8 cellular contexts compared by ENCODE assay signal in the genomic region with DNA sequence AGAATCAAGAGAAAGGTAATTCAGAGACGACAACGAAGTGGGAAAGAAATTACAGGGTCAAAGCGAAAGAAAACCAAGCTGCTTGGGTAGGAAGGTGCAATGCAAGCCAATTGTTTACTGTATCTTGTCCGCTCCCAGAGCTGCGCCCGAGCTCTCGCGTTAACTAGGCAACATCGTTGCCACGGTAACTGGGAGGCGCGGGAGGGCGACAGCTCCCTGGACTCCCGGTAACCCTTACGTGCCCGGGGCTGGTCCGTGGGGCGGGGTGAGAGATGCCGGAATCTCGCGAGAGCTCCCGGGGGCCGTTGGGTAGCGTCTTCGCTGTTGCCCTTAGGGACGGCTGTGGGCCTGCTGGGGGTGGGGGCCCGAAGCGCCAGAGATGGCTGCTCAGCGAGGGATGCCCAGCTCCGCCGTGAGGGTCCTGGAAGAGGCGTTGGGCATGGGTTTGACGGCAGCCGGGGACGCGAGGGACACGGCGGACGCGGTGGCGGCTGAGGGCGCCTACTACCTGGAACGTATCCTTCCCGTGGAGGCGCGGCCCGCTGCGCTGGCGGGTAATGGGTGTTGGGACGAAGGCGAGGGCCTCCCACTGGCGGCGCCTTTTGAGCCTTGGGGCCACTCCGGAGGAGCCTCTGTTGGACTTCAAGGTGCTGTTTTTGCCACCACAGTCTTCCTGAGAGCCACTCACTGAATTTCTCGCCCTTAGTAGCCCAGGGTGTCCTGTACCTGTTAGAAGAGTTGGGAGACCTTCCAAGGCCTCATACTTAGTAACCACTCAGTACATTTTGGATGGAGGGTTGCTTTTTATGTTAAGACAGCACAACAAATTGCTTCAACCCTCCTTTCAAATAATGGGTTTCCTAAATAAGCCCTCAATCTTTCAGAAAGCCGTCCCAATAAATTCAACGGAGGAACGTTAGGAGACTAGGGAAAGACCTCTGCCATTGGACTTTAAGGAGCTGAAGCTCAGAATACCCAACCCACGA. TPM values are rescaled to one million over a fixed set of nuclear protein-coding genes. Genes with fewer than 3 reads are reported as not detected.
DNase-seq lines count a peak whose midpoint lies in the region; ATAC-seq and TF ChIP-seq lines count a peak whose summit lies in the region.

A gene (plus strand): TSS at position 360 of the 986 bp plus-strand sequence.

- peak; percentile 100 for ATAC-seq in GM21717 (IDR thresholded peaks at IDR 0.05; ENCODE audit: unreplicated experiment)

- peak within 1 kb of the TSS; percentile 82 for H3K4me3 ChIP-seq in SJCRH30
- peak within 1 kb of the TSS; percentile 51 to 52 for H3K4me3 ChIP-seq in neutrophil (ENCODE audit: low read depth in 1 of 2, low read length in 1 of 2)

- no peak for TF ChIP-seq CTCF in neutrophil (IDR thresholded peaks at IDR 0.05)
- TF ChIP-seq CTCF in subcutaneous adipose tissue (IDR thresholded peaks at IDR 0.05; ENCODE audit: low read depth): no peak

- H3K27me3 ChIP-seq in SJCRH30 (no peaks in the 10 kb centered on the region), neutrophil (peaks cover 19% of the 10 kb centered on the region)

- H3K4me1 ChIP-seq in SJCRH30: no peaks in the 10 kb centered on the region; the same call in 1 of the 2 replicates
- H3K4me1 ChIP-seq in neutrophil (ENCODE audit: control insufficient read depth in 1 of 2, insufficient read depth in 1 of 2, low read depth in 1 of 2, low read length in 1 of 2): peaks cover 2 to 8% of the 10 kb centered on the region in 2 experiments

- H3K36me3 ChIP-seq in SJCRH30 (no peaks in the 10 kb centered on the region), neutrophil (no peaks in the 10 kb centered on the region)

- H3K9me3 ChIP-seq in SJCRH30 (replicated peaks): no peaks in the 10 kb centered on the region; the same call in 1 of the 2 replicates
- H3K9me3 ChIP-seq in neutrophil: no peaks in the 10 kb centered on the region

- H3K27ac ChIP-seq in SJCRH30 (peak within 1 kb of the TSS; percentile 59), neutrophil (no peak within 1 kb of the TSS)

- peak; percentile 89 for DNase-seq in DMS53 treated with DMSO at 0.1 percent for 48 hours (lab: John Stamatoyannopoulos, UW; ENCODE audit: unreplicated experiment)
- DNase-seq in KG1 (lab: John Stamatoyannopoulos, UW): peak; percentile 90
- peak; percentile 96 to 98 for DNase-seq in SJCRH30
- peak; percentile 96 for DNase-seq in activated naive CD4-positive, alpha-beta T cell treated with anti-CD3 and anti-CD28 coated beads, Interleukin-2, amount 50 U/mL, for 16 hours
- peak; percentile 93 for DNase-seq in germinal center (ENCODE audit: low spot score)

RNA-seq across cellular contexts. Expression of the gene that starts here (rescaled TPM):
- total RNA-seq in SJCRH30 (2014; rRNA removed; shearing (Covaris generic)): 24.7 and 28.2 TPM in 2 replicates
- 10 to 100 TPM; 11.2 to 27.2 (median 18.2) TPM for total RNA-seq in subcutaneous adipose tissue
